Comparison of ENCODE assay signal across 1 cellular context in genomic region chr22:37686002-37686982, GRCh38.
TF ChIP-seq lines count a peak whose summit lies in the region.

Gene NOL12, plus strand, starts transcription at chr22:37686343. Its CDS starts 50 bp downstream, at chr22:37686393.

TF ChIP-seq in HepG2, 621 proteins besides CTCF, POLR2A, EP300 and RAD21 (continued from another document and continues in another):
- TF ChIP-seq ZNF839 (CRISPR knock-in tag; IDR thresholded peaks at IDR 0.05; ENCODE audit: borderline replicate concordance) = no peak
- TF ChIP-seq IRF9 (CRISPR knock-in tag; IDR thresholded peaks at IDR 0.05; ENCODE audit: borderline replicate concordance) = peak; percentile 82; the same call in 1 of the 2 replicates
- TF ChIP-seq TRIM24 (CRISPR knock-in tag; IDR thresholded peaks at IDR 0.05) = no peak
- TF ChIP-seq ZMYM3 (CRISPR knock-in tag; IDR thresholded peaks at IDR 0.05) = peak; percentile 87; the same call in 1 of the 2 replicates
- no peak for TF ChIP-seq EHMT2 (IDR thresholded peaks at IDR 0.05; ENCODE audit: borderline replicate concordance, low read depth, low read length)
- peak; percentile 81 for TF ChIP-seq ETV5 (CRISPR knock-in tag; IDR thresholded peaks at IDR 0.05; ENCODE audit: borderline replicate concordance)
- peak; percentile 61; the same call in 1 of the 2 replicates for TF ChIP-seq NFKB2 (CRISPR knock-in tag; IDR thresholded peaks at IDR 0.05; ENCODE audit: borderline replicate concordance)
- no peak for TF ChIP-seq LCORL (IDR thresholded peaks at IDR 0.05)
- peak; percentile 79 for TF ChIP-seq LCORL (CRISPR knock-in tag; IDR thresholded peaks at IDR 0.05)
- no peak; the same call in 1 of the 2 replicates for TF ChIP-seq BCL3 (CRISPR knock-in tag; IDR thresholded peaks at IDR 0.05)
- no peak for TF ChIP-seq REL (CRISPR knock-in tag; conservative IDR thresholded peaks at IDR 0.05)
- peak; percentile 66 for TF ChIP-seq ZSCAN25 (CRISPR knock-in tag; IDR thresholded peaks at IDR 0.05)
- TF ChIP-seq ZNF263 (CRISPR knock-in tag; IDR thresholded peaks at IDR 0.05) = 0 out of 2 replicates have a peak, but pooled peaks have one; percentile 48
- no peak for TF ChIP-seq ZNF292 (CRISPR knock-in tag; IDR thresholded peaks at IDR 0.05; ENCODE audit: borderline replicate concordance, low read depth)
- TF ChIP-seq KLF6 (CRISPR knock-in tag; IDR thresholded peaks at IDR 0.05) = no peak
- TF ChIP-seq ZNF704 (CRISPR knock-in tag; IDR thresholded peaks at IDR 0.05; ENCODE audit: borderline replicate concordance) = no peak; the same call in 1 of the 2 replicates
- TF ChIP-seq ZNF20 (CRISPR knock-in tag; IDR thresholded peaks at IDR 0.05) = no peak
- no peak for TF ChIP-seq ZSCAN22 (CRISPR knock-in tag; IDR thresholded peaks at IDR 0.05)
- TF ChIP-seq PHF21A (CRISPR knock-in tag; IDR thresholded peaks at IDR 0.05) = no peak
- TF ChIP-seq RNF219 (CRISPR knock-in tag; IDR thresholded peaks at IDR 0.05) = no peak
- TF ChIP-seq SRSF1 (optimal IDR thresholded peaks at IDR 0.05; ENCODE audit: low read depth, low read length) = peak; percentile 35
- TF ChIP-seq BCL6 (CRISPR knock-in tag; IDR thresholded peaks at IDR 0.05) = peak; percentile 58
- TF ChIP-seq ZNF44 (CRISPR knock-in tag; IDR thresholded peaks at IDR 0.05) = peak; percentile 49
- no peak for TF ChIP-seq NFRKB (IDR thresholded peaks at IDR 0.05)
- TF ChIP-seq KAT2B (IDR thresholded peaks at IDR 0.05; ENCODE audit: borderline replicate concordance, low read depth, low read length) = no peak
- TF ChIP-seq ZNF780A (CRISPR knock-in tag; IDR thresholded peaks at IDR 0.05) = no peak; the same call in 1 of the 2 replicates
- no peak for TF ChIP-seq CENPBD1 (CRISPR knock-in tag; IDR thresholded peaks at IDR 0.05; ENCODE audit: borderline replicate concordance, low read depth)
- TF ChIP-seq ZSCAN12 (CRISPR knock-in tag; IDR thresholded peaks at IDR 0.05) = no peak
- no peak for TF ChIP-seq ZNF841 (CRISPR knock-in tag; IDR thresholded peaks at IDR 0.05; ENCODE audit: borderline replicate concordance)
- TF ChIP-seq HMGXB3 (CRISPR knock-in tag; IDR thresholded peaks at IDR 0.05; ENCODE audit: borderline replicate concordance) = peak; percentile 64; the same call in 1 of the 2 replicates
- TF ChIP-seq ZNF407 (CRISPR knock-in tag; IDR thresholded peaks at IDR 0.05; ENCODE audit: not compliant biosample characterization) = peak; percentile 38
- no peak for TF ChIP-seq ZNF570 (CRISPR knock-in tag; IDR thresholded peaks at IDR 0.05; ENCODE audit: borderline replicate concordance)
- peak; percentile 67; the same call in 1 of the 2 replicates for TF ChIP-seq ZBTB7A (CRISPR knock-in tag; IDR thresholded peaks at IDR 0.05)
- no peak for TF ChIP-seq CENPX (CRISPR knock-in tag; IDR thresholded peaks at IDR 0.05)
- TF ChIP-seq ZNF281 (CRISPR knock-in tag; IDR thresholded peaks at IDR 0.05; ENCODE audit: borderline replicate concordance) = no peak; the same call in 1 of the 2 replicates
- TF ChIP-seq KMT2B (CRISPR knock-in tag; IDR thresholded peaks at IDR 0.05) = peak; percentile 78
- no peak; the same call in 1 of the 2 replicates for TF ChIP-seq ZNF136 (CRISPR knock-in tag; IDR thresholded peaks at IDR 0.05; ENCODE audit: low read depth)
